ENCODE assay signal across 17 cellular contexts in genomic region chr3:107621465-107621864, GRCh38.
"Had no signal": no experiment of that assay in that cellular context is flagged by ENCODE, and none has a peak within 500 bp of the region (broad histone marks: within the 10 kb centered on the region; RNA-seq: fewer than 3 reads in every experiment).

No MANE protein-coding gene starts in this region.

- H3K27me3 Mint-ChIP-seq: naive thymus-derived CD4-positive, alpha-beta T cell; stimulated activated naive B cell treated with anti-CD40 and anti-IgM and Interleukin-4, amounts not matched to agents 10 μg/mL and 1 μg/mL and 100 μg/mL, for 72 hours had no signal

- H3K4me3 ChIP-seq: coronary artery, hepatocyte, sigmoid colon, skin epidermis, tibial nerve, upper lobe of right lung, vagina had no signal

- H3K27ac ChIP-seq: coronary artery, hepatocyte, neutrophil, sigmoid colon, skin epidermis, tibial nerve, upper lobe of right lung, vagina had no signal

- H3K4me2 ChIP-seq: hepatocyte had no signal

- H2AFZ ChIP-seq: hepatocyte had no signal

- H3K4me1 ChIP-seq: tibial nerve, upper lobe of right lung, vagina had no signal

- DNase-seq: effector CD4-positive, alpha-beta T cell; foreskin melanocyte; head of caudate nucleus; mammary epithelial cell; naive thymus-derived CD4-positive, alpha-beta T cell; nephron progenitor cell; sigmoid colon; stimulated activated CD4-positive, alpha-beta T cell treated with anti-CD3 and anti-CD28 coated beads, Interleukin-2, amount 100 ng/mL, for 24 hours; stimulated activated CD4-positive, alpha-beta T cell treated with anti-CD3 and anti-CD28 coated beads, Interleukin-4, amount 100 ng/mL, for 4 hours; stimulated activated naive B cell treated with anti-CD40 and anti-IgM and Interleukin-4, amounts not matched to agents 10 μg/mL and 1 μg/mL and 100 μg/mL, for 72 hours; upper lobe of right lung had no signal

- H3K9me3 Mint-ChIP-seq: stimulated activated naive B cell treated with anti-CD40 and anti-IgM and Interleukin-4, amounts not matched to agents 10 μg/mL and 1 μg/mL and 100 μg/mL, for 72 hours had no signal

- H3K27me3 ChIP-seq: hepatocyte, neutrophil, sigmoid colon, tibial nerve, upper lobe of right lung, vagina had no signal

- H3K36me3 ChIP-seq: neutrophil, sigmoid colon, tibial nerve, upper lobe of right lung, vagina had no signal

- ATAC-seq: naive thymus-derived CD4-positive, alpha-beta T cell; stimulated activated naive B cell treated with anti-CD40 and anti-IgM and Interleukin-4, amounts not matched to agents 10 μg/mL and 1 μg/mL and 100 μg/mL, for 72 hours; upper lobe of right lung had no signal

- H3K27ac Mint-ChIP-seq: naive thymus-derived CD4-positive, alpha-beta T cell; stimulated activated naive B cell treated with anti-CD40 and anti-IgM and Interleukin-4, amounts not matched to agents 10 μg/mL and 1 μg/mL and 100 μg/mL, for 72 hours had no signal

- H3K9me3 ChIP-seq: neutrophil, sigmoid colon, tibial nerve, upper lobe of right lung, vagina had no signal

- H3K4me3 Mint-ChIP-seq: nephron progenitor cell had no signal
